Comparison of ENCODE assay signal across 14 cellular contexts in the genomic region with DNA sequence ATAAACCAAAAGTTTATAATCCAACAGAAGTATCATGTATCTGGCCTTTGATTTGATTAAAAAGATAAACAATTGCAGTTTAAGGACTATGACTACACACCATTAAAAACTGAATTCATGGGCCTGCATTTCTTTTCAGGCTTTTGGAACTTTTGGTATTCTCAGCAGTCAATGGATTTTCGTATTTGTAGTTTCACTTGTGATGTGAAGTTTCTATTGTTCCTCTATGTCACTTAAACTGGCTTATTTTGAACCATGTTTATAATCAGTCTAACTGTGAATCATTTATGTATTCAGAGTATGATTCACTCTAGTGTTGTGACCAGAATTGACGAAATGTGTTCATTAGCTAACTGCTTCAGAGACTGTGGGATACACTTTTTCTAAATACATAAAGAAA.
DNase-seq lines count a peak whose midpoint lies in the region; ATAC-seq and TF ChIP-seq lines count a peak whose summit lies in the region.
"Had no signal": no experiment of that assay in that cellular context is flagged by ENCODE, and none has a peak within 500 bp of the region (broad histone marks: within the 10 kb centered on the region; RNA-seq: fewer than 3 reads in every experiment).

No MANE protein-coding gene starts in this region.

- no peak overlapping the region for H3K9ac ChIP-seq in KMS-11

- H3K36me3 ChIP-seq in GM06990 (ENCODE audit: control insufficient read depth, insufficient read depth, low read length), result no peaks in the 10 kb centered on the region
- H3K36me3 ChIP-seq in KMS-11 (ENCODE audit: insufficient read depth), result no peaks in the 10 kb centered on the region

- H4K20me1 ChIP-seq in KMS-11 (ENCODE audit: insufficient read depth), result no peaks in the 10 kb centered on the region

- no peaks in the 10 kb centered on the region for H3K79me2 ChIP-seq in KMS-11 (ENCODE audit: insufficient read depth, low read depth)

- 0 out of 2 replicates have a peak overlapping the region, but pooled peaks have one; percentile 4 for H3K4me2 ChIP-seq in KMS-11

- peaks cover 9% of the 10 kb centered on the region for H3K4me1 Mint-ChIP-seq in mesothelial cell of epicardium

- peaks cover 18% of the 10 kb centered on the region for H3K4me1 ChIP-seq in KMS-11 (ENCODE audit: low read depth, poor library complexity, severe bottlenecking)

- H2AFZ ChIP-seq in KMS-11 (ENCODE audit: low read depth), result no peak overlapping the region

- no peak overlapping the region for H3K27ac ChIP-seq in KMS-11

- H3K4me3 Mint-ChIP-seq in mesothelial cell of epicardium, result no peak overlapping the region
- H3K4me3 Mint-ChIP-seq: CD4-positive, alpha-beta memory T cell had no signal

- no peaks in the 10 kb centered on the region for H3K36me3 Mint-ChIP-seq in mesothelial cell of epicardium
- H3K36me3 Mint-ChIP-seq: CD4-positive, alpha-beta memory T cell had no signal

- no peaks in the 10 kb centered on the region for H3K9me3 Mint-ChIP-seq in mesothelial cell of epicardium
- H3K9me3 Mint-ChIP-seq: CD4-positive, alpha-beta memory T cell had no signal

- H3K27me3 ChIP-seq in GM06990 (replicated peaks; ENCODE audit: control insufficient read depth, insufficient read depth, low read length), result no peaks in the 10 kb centered on the region
- no peaks in the 10 kb centered on the region for H3K27me3 ChIP-seq in KMS-11 (ENCODE audit: insufficient read depth, low read depth)

- DNase-seq in GM06990 (ENCODE audit: extremely low read depth, insufficient read length) (peak; percentile 3), fibroblast of mammary gland (ENCODE audit: low read depth) (peak; percentile 61), occipital lobe (lab: John Stamatoyannopoulos, UW) (no peak), mesothelial cell of epicardium (ENCODE audit: low spot score in 2 of 2, unreplicated experiment in 2 of 2) (no peak), NCI-H345 treated with DMSO at 0.1 percent for 48 hours (lab: John Stamatoyannopoulos, UW; ENCODE audit: unreplicated experiment) (no peak)
- DNase-seq: CD4-positive, alpha-beta memory T cell; central memory CD4-positive, alpha-beta T cell; NCI-H1092; posterior cingulate gyrus; stimulated activated CD4-positive, alpha-beta T cell treated with anti-CD3 and anti-CD28 coated beads, Interleukin-2, amount 100 ng/mL, for 48 hours had no signal

- no peak overlapping the region for H3K27ac Mint-ChIP-seq in mesothelial cell of epicardium
- H3K27ac Mint-ChIP-seq: CD4-positive, alpha-beta memory T cell had no signal

- H3K27me3 Mint-ChIP-seq in mesothelial cell of epicardium (ENCODE audit: low read depth), result no peaks in the 10 kb centered on the region

- ATAC-seq in GM21390 (IDR thresholded peaks at IDR 0.05; ENCODE audit: unreplicated experiment) (peak; percentile 65), HG03097 (IDR thresholded peaks at IDR 0.05; ENCODE audit: low FRiP score, unreplicated experiment) (no peak)

- TF ChIP-seq CTCF in GM06990 (IDR thresholded peaks at IDR 0.05; ENCODE audit: insufficient read depth, low read length, poor library complexity, severe bottlenecking) (no peak), KMS-11 (conservative IDR thresholded peaks at IDR 0.05; ENCODE audit: low read depth, low read length) (no peak), fibroblast of mammary gland (conservative IDR thresholded peaks at IDR 0.05; ENCODE audit: control insufficient read depth, insufficient read depth, low read depth, low read length) (no peak), mesothelial cell of epicardium (IDR thresholded peaks at IDR 0.05; ENCODE audit: unreplicated experiment) (no peak)

- H3K4me3 ChIP-seq in GM06990 (replicated peaks; ENCODE audit: low read depth, low read length) (no peak overlapping the region), KMS-11 (IDR thresholded peaks at IDR 0.05; ENCODE audit: insufficient read depth, low read depth, low read length) (no peak overlapping the region), fibroblast of mammary gland (ENCODE audit: control insufficient read depth, low read depth, low read length) (no peak overlapping the region)
- H3K4me3 ChIP-seq: lung had no signal

Comparison
In these comparisons a context has a peak if more than half of its experiments do, and no peak if none do; other contexts are left out.
1. DNase-seq: peak in GM06990 (single experiment) and fibroblast of mammary gland (single experiment); none in occipital lobe (single experiment), mesothelial cell of epicardium (0 of 2) and NCI-H345 treated with DMSO at 0.1 percent for 48 hours (single experiment).